20 cellular contexts compared by ENCODE assay signal in genomic region chr1:10947691-10948462, GRCh38.
DNase-seq lines count a peak whose midpoint lies in the region; ATAC-seq, FAIRE-seq and TF ChIP-seq lines count a peak whose summit lies in the region.
"Had no signal": no experiment of that assay in that cellular context is flagged by ENCODE, and none has a peak within 500 bp of the region (broad histone marks: within the 10 kb centered on the region; RNA-seq: fewer than 3 reads in every experiment).

No MANE protein-coding gene starts in this region.

- DNase-seq in NCI-H1092 treated with DMSO at 0.1 percent for 48 hours (lab: John Stamatoyannopoulos, UW) (peak; percentile 34), NCI-H1092 (lab: John Stamatoyannopoulos, UW) (no peak), IMR-90 (no peak), kidney tubule cell (ENCODE audit: low spot score) (no peak), GM12891 (ENCODE audit: insufficient read length, low spot score) (no peak)
- DNase-seq: AML-193; Caco-2; CD4-positive, alpha-beta T cell; GDM1 had no signal

- H3K27ac ChIP-seq in IMR-90 (ENCODE audit: insufficient read depth, low read length): no peak overlapping the region
- H3K27ac ChIP-seq: 22Rv1, A549, C4-2B, HL-60 had no signal

- 88% methylated on average over 6 of the region's 19 CpGs; no CpG with 5 or more reads in 1 of the 2 experiments for WGBS in IMR-90 (ENCODE audit: extremely low coverage in 2 of 2, insufficient read length in 1 of 2), 2 experiments

- FAIRE-seq in GM12891 (lab: Jason Lieb, UNC): no peak
- FAIRE-seq: A549, D721Med, H54 had no signal

- TF ChIP-seq CTCF in IMR-90 (conservative IDR thresholded peaks at IDR 0.05; ENCODE audit: low read depth, low read length): no peak

- peak overlapping the region; percentile 32 for H2AFZ ChIP-seq in IMR-90 (replicated peaks; ENCODE audit: low read length, poor library complexity)
- H2AFZ ChIP-seq: GM23338 had no signal

- no peak overlapping the region for H3K56ac ChIP-seq in IMR-90 (ENCODE audit: extremely low read depth, insufficient read depth, low read length)

- no peak overlapping the region for H3K4me3 Mint-ChIP-seq in stimulated activated memory B cell treated with anti-CD40 and anti-IgM and Interleukin-4, amounts not matched to agents 10 μg/mL and 1 μg/mL and 100 μg/mL, for 72 hours
- H3K4me3 Mint-ChIP-seq: CD4-positive, alpha-beta T cell; GM23338; IgD-negative memory B cell had no signal

- POLR2A ChIA-PET in IMR-90 (lab: Charles Lee; ENCODE audit: unreplicated experiment): no interaction called here

- H2BK20ac ChIP-seq in IMR-90 (ENCODE audit: low read depth, low read length): no peak overlapping the region

- H3K27me3 ChIP-seq in IMR-90 (ENCODE audit: control insufficient read depth, insufficient read depth, low read length): peaks cover 34% of the 10 kb centered on the region

- H3K9me1 ChIP-seq in IMR-90 (ENCODE audit: insufficient read depth, low read length): no peaks in the 10 kb centered on the region

- intact Hi-C loops in IMR-90 (cut with micrococcal nuclease): no loop called here

- H2BK120ac ChIP-seq in IMR-90 (ENCODE audit: low read depth, low read length): no peak overlapping the region

- TF ChIP-seq POLR2A in IMR-90 (IDR thresholded peaks at IDR 0.05; ENCODE audit: low read depth, low read length): no peak
- no peak for TF ChIP-seq POLR2A in GM12891 (IDR thresholded peaks at IDR 0.05; ENCODE audit: low read depth, low read length)

- no peak overlapping the region for H3K18ac ChIP-seq in IMR-90 (ENCODE audit: low read depth, low read length)

- no peaks in the 10 kb centered on the region for H3K9me3 ChIP-seq in IMR-90 (ENCODE audit: control insufficient read depth, insufficient read depth, low read length)
- H3K9me3 ChIP-seq: A549, Caco-2 had no signal

- no peak overlapping the region for H3K27ac Mint-ChIP-seq in stimulated activated memory B cell treated with anti-CD40 and anti-IgM and Interleukin-4, amounts not matched to agents 10 μg/mL and 1 μg/mL and 100 μg/mL, for 72 hours
- H3K27ac Mint-ChIP-seq: CD4-positive, alpha-beta T cell; GM23338; IgD-negative memory B cell had no signal

- no peaks in the 10 kb centered on the region for H3K36me3 ChIP-seq in IMR-90 (ENCODE audit: control insufficient read depth, insufficient read depth, low read length)

- H3K14ac ChIP-seq in IMR-90 (replicated peaks; ENCODE audit: low read depth, low read length): no peak overlapping the region

- no peak overlapping the region for H3K9ac ChIP-seq in IMR-90 (ENCODE audit: low read depth, low read length)

- H3K27me3 Mint-ChIP-seq in stimulated activated memory B cell treated with anti-CD40 and anti-IgM and Interleukin-4, amounts not matched to agents 10 μg/mL and 1 μg/mL and 100 μg/mL, for 72 hours: peaks cover 47% of the 10 kb centered on the region

- ATAC-seq in IMR-90 (ENCODE audit: low read depth) (no peak), esophagus mucosa (peak; percentile 6)
- peak; percentile 4 for ATAC-seq in stimulated activated memory B cell treated with anti-CD40 and anti-IgM and Interleukin-4, amounts not matched to agents 10 μg/mL and 1 μg/mL and 100 μg/mL, for 72 hours
- ATAC-seq: A549, GM23338, HCT116 had no signal

- CTCF ChIA-PET in IMR-90 (lab: Yijun Ruan, JAX): no interaction called here

- no peak overlapping the region for H4K5ac ChIP-seq in IMR-90 (ENCODE audit: low read depth, low read length)

- H2AK9ac ChIP-seq in IMR-90 (replicated peaks; ENCODE audit: low read depth, low read length, poor library complexity): no peak overlapping the region

- no peak overlapping the region for H3K4ac ChIP-seq in IMR-90 (ENCODE audit: low read depth, low read length)

- H4K8ac ChIP-seq in IMR-90 (ENCODE audit: low read depth in 2 of 2, low read length in 2 of 2): no peak overlapping the region

- H3K23ac ChIP-seq in IMR-90 (ENCODE audit: low read depth, low read length): no peak overlapping the region

- H4K91ac ChIP-seq in IMR-90 (ENCODE audit: insufficient read depth, low read depth, low read length): no peak overlapping the region

- TF ChIP-seq RAD21 in IMR-90 (IDR thresholded peaks at IDR 0.05; ENCODE audit: low read length): no peak

- in situ Hi-C loops in IMR-90 (cut with MboI; ENCODE audit: low sequenced_read_pairs): no loop called here

- H3K4me1 Mint-ChIP-seq in stimulated activated memory B cell treated with anti-CD40 and anti-IgM and Interleukin-4, amounts not matched to agents 10 μg/mL and 1 μg/mL and 100 μg/mL, for 72 hours: peaks cover 12% of the 10 kb centered on the region

- H3K9me3 Mint-ChIP-seq in stimulated activated memory B cell treated with anti-CD40 and anti-IgM and Interleukin-4, amounts not matched to agents 10 μg/mL and 1 μg/mL and 100 μg/mL, for 72 hours: no peaks in the 10 kb centered on the region
- H3K9me3 Mint-ChIP-seq: CD4-positive, alpha-beta T cell; GM23338; IgD-negative memory B cell had no signal

- H3K4me2 ChIP-seq in IMR-90 (ENCODE audit: low read depth, low read length): no peak overlapping the region
- H3K4me2 ChIP-seq: A549, GM23338 had no signal

- dilution Hi-C loops in IMR-90 (cut with HindIII; ENCODE audit: low sequenced_read_pairs, unreplicated experiment): no loop called here

- no peak overlapping the region for H3K4me3 ChIP-seq in IMR-90 (ENCODE audit: insufficient read depth, low read depth, low read length)
- H3K4me3 ChIP-seq: A549, GM23338 had no signal

- no peaks in the 10 kb centered on the region for H3K79me1 ChIP-seq in IMR-90 (ENCODE audit: low read depth in 1 of 2, low read length in 2 of 2)

- no peak overlapping the region for H2BK15ac ChIP-seq in IMR-90 (ENCODE audit: low read depth, low read length)

- H3K4me1 ChIP-seq in IMR-90 (ENCODE audit: control insufficient read depth, insufficient read depth, low read length): peaks cover 5% of the 10 kb centered on the region; the same call in 1 of the 2 replicates

- H2BK5ac ChIP-seq in IMR-90 (ENCODE audit: low read depth, low read length, poor library complexity, severe bottlenecking): no peak overlapping the region

- BruUV-seq in IMR-90 (replicated peaks; lab: Mats Ljungman, UMichigan): no TSS peak

- no peaks in the 10 kb centered on the region for H4K20me1 ChIP-seq in IMR-90 (ENCODE audit: insufficient read depth, low read length)

- H3K36me3 Mint-ChIP-seq in stimulated activated memory B cell treated with anti-CD40 and anti-IgM and Interleukin-4, amounts not matched to agents 10 μg/mL and 1 μg/mL and 100 μg/mL, for 72 hours: no peaks in the 10 kb centered on the region

- no peak overlapping the region for H2AK5ac ChIP-seq in IMR-90 (ENCODE audit: low read depth, low read length)

TF ChIP-seq in IMR-90, 13 proteins besides CTCF, POLR2A, EP300 and RAD21:
- no peak for TF ChIP-seq RCOR1 (IDR thresholded peaks at IDR 0.05; ENCODE audit: insufficient replicate concordance, low read length)
- no peak for TF ChIP-seq CEBPB (IDR thresholded peaks at IDR 0.05; ENCODE audit: low read depth, low read length)
- no peak for TF ChIP-seq RFX5 (IDR thresholded peaks at IDR 0.05; ENCODE audit: low read depth, low read length)
- TF ChIP-seq MAFK (IDR thresholded peaks at IDR 0.05; ENCODE audit: low read depth, low read length): no peak
- no peak for TF ChIP-seq CHD1 (IDR thresholded peaks at IDR 0.05; ENCODE audit: low read depth, low read length)
TF ChIP-seq in IMR-90: peak in this region for 0.

TF ChIP-seq in GM12891, 5 proteins besides CTCF, POLR2A, EP300 and RAD21:
- no peak for TF ChIP-seq POLR2AphosphoS5 (IDR thresholded peaks at IDR 0.05; ENCODE audit: low read depth, low read length)
- TF ChIP-seq POU2F2 (IDR thresholded peaks at IDR 0.05; ENCODE audit: low read depth, low read length): no peak
- TF ChIP-seq SPI1 (IDR thresholded peaks at IDR 0.05; ENCODE audit: low read depth, low read length): no peak
- no peak for TF ChIP-seq TAF1 (IDR thresholded peaks at IDR 0.05; ENCODE audit: low read depth, low read length)
- no peak for TF ChIP-seq PAX5 (IDR thresholded peaks at IDR 0.05; ENCODE audit: insufficient read depth, low read length, severe bottlenecking)
TF ChIP-seq in GM12891: peak in this region for 0.
